ENCODE assay signal across 11 cellular contexts in the genomic region with DNA sequence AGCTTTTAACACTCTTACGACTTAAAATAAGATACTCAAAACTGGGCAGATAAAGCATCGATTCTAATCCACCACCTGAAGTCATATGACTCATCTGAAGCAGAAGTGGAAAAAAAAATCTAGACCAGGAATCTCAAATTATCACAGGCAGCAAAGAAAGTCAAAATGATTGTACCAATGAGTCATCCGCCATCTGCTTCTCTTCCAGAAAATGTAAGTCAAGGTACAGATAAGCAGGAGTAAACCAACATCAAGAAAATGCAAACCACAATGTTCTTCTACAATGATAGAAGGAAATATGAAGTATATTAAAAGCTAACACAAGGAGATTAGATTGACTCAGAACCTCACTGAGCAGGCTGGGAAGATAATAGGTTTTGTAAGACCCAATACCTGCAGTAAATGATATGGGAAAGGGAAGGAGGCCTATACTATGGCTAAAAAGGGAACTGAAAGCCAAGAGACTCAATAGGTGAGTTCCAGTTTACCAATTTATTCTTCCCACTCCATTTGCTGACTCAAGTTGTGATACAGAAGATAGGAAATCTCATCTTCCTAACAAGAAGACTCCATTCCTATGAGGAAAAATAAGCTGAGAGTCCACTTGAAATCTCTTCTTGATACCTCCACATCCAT.
DNase-seq lines count a peak whose midpoint lies in the region; ATAC-seq, FAIRE-seq and TF ChIP-seq lines count a peak whose summit lies in the region.
"Had no signal": no experiment of that assay in that cellular context is flagged by ENCODE, and none has a peak within 500 bp of the region (broad histone marks: within the 10 kb centered on the region; RNA-seq: fewer than 3 reads in every experiment).

No MANE protein-coding gene starts in this region.

- no peaks in the 10 kb centered on the region for H3K9me2 ChIP-seq in PC-9 (ENCODE audit: insufficient read depth)
- H3K9me2 ChIP-seq in OCI-LY7 (ENCODE audit: insufficient read depth, low read length) = no peaks in the 10 kb centered on the region

- no peak overlapping the region for H3K4me3 Mint-ChIP-seq in activated CD8-positive, alpha-beta T cell treated with anti-CD3 and anti-CD28 coated beads for 36 hours
- no peak overlapping the region for H3K4me3 Mint-ChIP-seq in activated CD8-positive, alpha-beta T cell treated with anti-CD3 and anti-CD28 coated beads, Interleukin-2, amount 10 ng/mL, durations not matched to agents 7 days and 5 days
- no peak overlapping the region for H3K4me3 Mint-ChIP-seq in dendritic cell treated with granulocyte-macrophage colony-stimulating factor and Interleukin-4, amounts not matched to agents 40 ng/mL and 50 ng/mL, for 4 days
- peak overlapping the region in 1 of 2 donors; percentile 15 for H3K4me3 Mint-ChIP-seq in stimulated activated naive B cell treated with anti-CD40 and anti-IgM and Interleukin-4, amounts not matched to agents 10 μg/mL and 1 μg/mL and 100 μg/mL, for 72 hours

- no TSS peak for BruUV-seq in PC-9 (replicated peaks; lab: Mats Ljungman, UMichigan)
- no TSS peak for BruUV-seq in OCI-LY7 (replicated peaks; lab: Mats Ljungman, UMichigan)

- CTCF ChIA-PET in activated CD8-positive, alpha-beta T cell treated with anti-CD3 and anti-CD28 coated beads for 36 hours (lab: Charles Lee) = no interaction called here
- CTCF ChIA-PET in activated CD8-positive, alpha-beta T cell treated with anti-CD3 and anti-CD28 coated beads, Interleukin-2, amount 10 ng/mL, durations not matched to agents 7 days and 5 days (lab: Charles Lee) = no interaction called here
- CTCF ChIA-PET in PC-9 (lab: Charles Lee) (no interaction called here), OCI-LY7 (lab: Charles Lee; ENCODE audit: unreplicated experiment) (no interaction called here)

- H3K27me3 Mint-ChIP-seq in activated CD8-positive, alpha-beta T cell treated with anti-CD3 and anti-CD28 coated beads for 36 hours = no peaks in the 10 kb centered on the region
- no peaks in the 10 kb centered on the region for H3K27me3 Mint-ChIP-seq in activated CD8-positive, alpha-beta T cell treated with anti-CD3 and anti-CD28 coated beads, Interleukin-2, amount 10 ng/mL, durations not matched to agents 7 days and 5 days (ENCODE audit: low read depth)
- no peaks in the 10 kb centered on the region for H3K27me3 Mint-ChIP-seq in dendritic cell treated with granulocyte-macrophage colony-stimulating factor and Interleukin-4, amounts not matched to agents 40 ng/mL and 50 ng/mL, for 4 days
- H3K27me3 Mint-ChIP-seq in stimulated activated naive B cell treated with anti-CD40 and anti-IgM and Interleukin-4, amounts not matched to agents 10 μg/mL and 1 μg/mL and 100 μg/mL, for 72 hours = no peaks in the 10 kb centered on the region

- H3K36me3 ChIP-seq in PC-9 (ENCODE audit: low read depth) = no peaks in the 10 kb centered on the region
- H3K36me3 ChIP-seq in OCI-LY7 (ENCODE audit: insufficient read depth, low read length) = no peaks in the 10 kb centered on the region
- H3K36me3 ChIP-seq: upper lobe of right lung had no signal

- H3K9me3 Mint-ChIP-seq in activated CD8-positive, alpha-beta T cell treated with anti-CD3 and anti-CD28 coated beads for 36 hours = no peaks in the 10 kb centered on the region
- H3K9me3 Mint-ChIP-seq in activated CD8-positive, alpha-beta T cell treated with anti-CD3 and anti-CD28 coated beads, Interleukin-2, amount 10 ng/mL, durations not matched to agents 7 days and 5 days (ENCODE audit: insufficient read depth) = peaks cover 12% of the 10 kb centered on the region
- no peaks in the 10 kb centered on the region for H3K9me3 Mint-ChIP-seq in dendritic cell treated with granulocyte-macrophage colony-stimulating factor and Interleukin-4, amounts not matched to agents 40 ng/mL and 50 ng/mL, for 4 days
- H3K9me3 Mint-ChIP-seq in stimulated activated naive B cell treated with anti-CD40 and anti-IgM and Interleukin-4, amounts not matched to agents 10 μg/mL and 1 μg/mL and 100 μg/mL, for 72 hours = no peaks in the 10 kb centered on the region

- H3F3A ChIP-seq in PC-9 (ENCODE audit: insufficient read depth, low read depth) = peaks cover 21% of the 10 kb centered on the region; the same call in 1 of the 2 replicates

- H3K4me1 Mint-ChIP-seq in activated CD8-positive, alpha-beta T cell treated with anti-CD3 and anti-CD28 coated beads for 36 hours (ENCODE audit: low read depth) = peaks cover 45% of the 10 kb centered on the region
- H3K4me1 Mint-ChIP-seq in activated CD8-positive, alpha-beta T cell treated with anti-CD3 and anti-CD28 coated beads, Interleukin-2, amount 10 ng/mL, durations not matched to agents 7 days and 5 days (ENCODE audit: low read depth) = peaks cover 31% of the 10 kb centered on the region
- peaks cover 59% of the 10 kb centered on the region for H3K4me1 Mint-ChIP-seq in dendritic cell treated with granulocyte-macrophage colony-stimulating factor and Interleukin-4, amounts not matched to agents 40 ng/mL and 50 ng/mL, for 4 days (ENCODE audit: low read depth)
- H3K4me1 Mint-ChIP-seq in stimulated activated naive B cell treated with anti-CD40 and anti-IgM and Interleukin-4, amounts not matched to agents 10 μg/mL and 1 μg/mL and 100 μg/mL, for 72 hours = peaks cover 26 to 47% of the 10 kb centered on the region in 2 donors

- no peak for FAIRE-seq in GM19239 (lab: Jason Lieb, UNC)

- intact Hi-C loops in activated CD8-positive, alpha-beta T cell treated with anti-CD3 and anti-CD28 coated beads for 36 hours (cut with micrococcal nuclease) = no loop called here
- intact Hi-C loops in PC-9 (cut with micrococcal nuclease; ENCODE audit: unreplicated experiment) (loop anchor here (2.0 to 10.0 kb wide), 2 partner anchors 91 to 183 kb away; no protein-coding TSS in a partner anchor), OCI-LY7 (cut with micrococcal nuclease; ENCODE audit: unreplicated experiment) (no loop called here)
- intact Hi-C loops in dendritic cell treated with granulocyte-macrophage colony-stimulating factor and Interleukin-4, amounts not matched to agents 40 ng/mL and 50 ng/mL, for 4 days (cut with micrococcal nuclease) = loop anchor here (5.0 to 10.0 kb wide), 4 partner anchors 46 to 414 kb away; a partner anchor contains a TSS

- DNase-seq in activated CD8-positive, alpha-beta T cell treated with anti-CD3 and anti-CD28 coated beads for 36 hours = no peak
- DNase-seq in activated CD8-positive, alpha-beta T cell treated with anti-CD3 and anti-CD28 coated beads, Interleukin-2, amount 10 ng/mL, durations not matched to agents 7 days and 5 days = no peak
- DNase-seq in PC-9 (peak in 1 of 2 experiments; percentile 49), OCI-LY7 (ENCODE audit: low spot score) (no peak), GM19239 (ENCODE audit: insufficient read length, low spot score) (no peak)
- no peak for DNase-seq in stimulated activated naive B cell treated with anti-CD40 and anti-IgM and Interleukin-4, amounts not matched to agents 10 μg/mL and 1 μg/mL and 100 μg/mL, for 72 hours
- DNase-seq in activated CD4-positive, alpha-beta T cell treated with anti-CD3 and anti-CD28 coated beads, Interleukin-2, amount 50 U/mL, for 48 hours = no peak
- DNase-seq: NCI-H774, upper lobe of right lung had no signal

- H3K79me2 ChIP-seq in PC-9 (ENCODE audit: low read depth) = no peaks in the 10 kb centered on the region
- H3K79me2 ChIP-seq in OCI-LY7 (ENCODE audit: insufficient read depth, low read depth, low read length) = no peaks in the 10 kb centered on the region

- no peaks in the 10 kb centered on the region for H3K9me3 ChIP-seq in PC-9 (ENCODE audit: insufficient read depth, low read depth)
- no peaks in the 10 kb centered on the region for H3K9me3 ChIP-seq in OCI-LY7 (ENCODE audit: low read length)
- H3K9me3 ChIP-seq: upper lobe of right lung had no signal

- no peak for TF ChIP-seq CTCF in activated CD8-positive, alpha-beta T cell treated with anti-CD3 and anti-CD28 coated beads for 36 hours (IDR thresholded peaks at IDR 0.05)
- TF ChIP-seq CTCF in PC-9 (conservative IDR thresholded peaks at IDR 0.05) (no peak), OCI-LY7 (conservative IDR thresholded peaks at IDR 0.05; ENCODE audit: low read length) (no peak)

- peak; percentile 3 for ATAC-seq in activated CD8-positive, alpha-beta T cell treated with anti-CD3 and anti-CD28 coated beads for 36 hours
- no peak for ATAC-seq in activated CD8-positive, alpha-beta T cell treated with anti-CD3 and anti-CD28 coated beads, Interleukin-2, amount 10 ng/mL, durations not matched to agents 7 days and 5 days
- no peak for ATAC-seq in stimulated activated naive B cell treated with anti-CD40 and anti-IgM and Interleukin-4, amounts not matched to agents 10 μg/mL and 1 μg/mL and 100 μg/mL, for 72 hours (replicated peaks)

- peak overlapping the region; percentile 33 for H3K27ac Mint-ChIP-seq in activated CD8-positive, alpha-beta T cell treated with anti-CD3 and anti-CD28 coated beads for 36 hours
- H3K27ac Mint-ChIP-seq in activated CD8-positive, alpha-beta T cell treated with anti-CD3 and anti-CD28 coated beads, Interleukin-2, amount 10 ng/mL, durations not matched to agents 7 days and 5 days = no peak overlapping the region
- H3K27ac Mint-ChIP-seq in dendritic cell treated with granulocyte-macrophage colony-stimulating factor and Interleukin-4, amounts not matched to agents 40 ng/mL and 50 ng/mL, for 4 days = peak overlapping the region; percentile 77
- H3K27ac Mint-ChIP-seq in stimulated activated naive B cell treated with anti-CD40 and anti-IgM and Interleukin-4, amounts not matched to agents 10 μg/mL and 1 μg/mL and 100 μg/mL, for 72 hours = peak overlapping the region; percentile 9

- H3K36me3 Mint-ChIP-seq in activated CD8-positive, alpha-beta T cell treated with anti-CD3 and anti-CD28 coated beads for 36 hours (ENCODE audit: low read depth) = no peaks in the 10 kb centered on the region
- H3K36me3 Mint-ChIP-seq in activated CD8-positive, alpha-beta T cell treated with anti-CD3 and anti-CD28 coated beads, Interleukin-2, amount 10 ng/mL, durations not matched to agents 7 days and 5 days (ENCODE audit: low read depth) = no peaks in the 10 kb centered on the region
- no peaks in the 10 kb centered on the region for H3K36me3 Mint-ChIP-seq in dendritic cell treated with granulocyte-macrophage colony-stimulating factor and Interleukin-4, amounts not matched to agents 40 ng/mL and 50 ng/mL, for 4 days (ENCODE audit: low read depth)
- H3K36me3 Mint-ChIP-seq in stimulated activated naive B cell treated with anti-CD40 and anti-IgM and Interleukin-4, amounts not matched to agents 10 μg/mL and 1 μg/mL and 100 μg/mL, for 72 hours = no peaks in the 10 kb centered on the region

- no peak overlapping the region for H2AFZ ChIP-seq in PC-9
- no peak overlapping the region for H2AFZ ChIP-seq in OCI-LY7 (ENCODE audit: low read length)

- no peaks in the 10 kb centered on the region for H4K20me1 ChIP-seq in PC-9 (ENCODE audit: insufficient read depth)
- H4K20me1 ChIP-seq in OCI-LY7 (ENCODE audit: insufficient read depth, low read length) = no peaks in the 10 kb centered on the region

- H3K27me3 ChIP-seq in PC-9 (ENCODE audit: insufficient read depth, low read depth) = no peaks in the 10 kb centered on the region
- H3K27me3 ChIP-seq: upper lobe of right lung had no signal

- no peak overlapping the region for H3K27ac ChIP-seq in PC-9
- H3K27ac ChIP-seq in OCI-LY7 (ENCODE audit: low read depth, low read length, poor library complexity, severe bottlenecking) = no peak overlapping the region
- H3K27ac ChIP-seq: KMS-11, upper lobe of right lung had no signal

- H3K4me1 ChIP-seq in PC-9 (replicated peaks; ENCODE audit: insufficient read depth) (peaks cover 17% of the 10 kb centered on the region), OCI-LY7 (ENCODE audit: insufficient read depth, low read length, poor library complexity, severe bottlenecking) (no peaks in the 10 kb centered on the region)

- no peak overlapping the region for H3K4me3 ChIP-seq in PC-9
- H3K4me3 ChIP-seq in OCI-LY7 (ENCODE audit: low read depth, low read length, poor library complexity, severe bottlenecking) = no peak overlapping the region
- H3K4me3 ChIP-seq: upper lobe of right lung had no signal

- POLR2A ChIA-PET in activated CD8-positive, alpha-beta T cell treated with anti-CD3 and anti-CD28 coated beads for 36 hours (lab: Charles Lee) = interaction anchor here (1.5 kb wide), 1 partner anchor 415 kb away, joined by 3 read pairs; a partner anchor contains a TSS
- POLR2A ChIA-PET in activated CD8-positive, alpha-beta T cell treated with anti-CD3 and anti-CD28 coated beads, Interleukin-2, amount 10 ng/mL, durations not matched to agents 7 days and 5 days (lab: Charles Lee) = no interaction called here
- POLR2A ChIA-PET in PC-9 (lab: Charles Lee; ENCODE audit: unreplicated experiment) (interaction anchor here (0.7 kb wide), 1 partner anchor 330 kb away, joined by 6 read pairs; no protein-coding TSS in a partner anchor), OCI-LY7 (lab: Charles Lee) (interaction anchor here (1.2 kb wide), 1 partner anchor 12 kb away, joined by 3 read pairs; no protein-coding TSS in a partner anchor)

- 0 out of 2 replicates have a peak overlapping the region, but pooled peaks have one; percentile 10 for H3K4me2 ChIP-seq in PC-9
- no peak overlapping the region for H3K4me2 ChIP-seq in OCI-LY7 (ENCODE audit: low read length)
- H3K4me2 ChIP-seq: KMS-11 had no signal

Comparison
In these comparisons a context has a peak if more than half of its experiments do, and no peak if none do; other contexts are left out.
1. intact Hi-C loops: an anchor here in PC-9 (2.0 to 10.0 kb wide) and dendritic cell treated with granulocyte-macrophage colony-stimulating factor and Interleukin-4, amounts not matched to agents 40 ng/mL and 50 ng/mL, for 4 days (5.0 to 10.0 kb wide); none called in activated CD8-positive, alpha-beta T cell treated with anti-CD3 and anti-CD28 coated beads for 36 hours and OCI-LY7.